14 cellular contexts compared by ENCODE assay signal in genomic region chr5:123976393-123977029, GRCh38.
DNase-seq lines count a peak whose midpoint lies in the region; ATAC-seq and TF ChIP-seq lines count a peak whose summit lies in the region.
"Had no signal": no experiment of that assay in that cellular context is flagged by ENCODE, and none has a peak within 500 bp of the region (broad histone marks: within the 10 kb centered on the region; RNA-seq: fewer than 3 reads in every experiment).

No MANE protein-coding gene starts in this region.

- no peaks in the 10 kb centered on the region for H4K20me1 ChIP-seq in GM23248 (ENCODE audit: insufficient read depth)

- in situ Hi-C loops in GM23248 (cut with MboI), result no loop called here

- H3K9ac ChIP-seq in GM23248, result no peak overlapping the region

- H3K9me3 Mint-ChIP-seq in stimulated activated memory B cell treated with anti-CD40 and anti-IgM and Interleukin-4, amounts not matched to agents 10 μg/mL and 1 μg/mL and 100 μg/mL, for 72 hours, result peaks cover 13% of the 10 kb centered on the region
- H3K9me3 Mint-ChIP-seq: activated naive CD4-positive, alpha-beta T cell treated with anti-CD3 and anti-CD28 coated beads, Interleukin-2, amount 50 U/mL, for 24 hours had no signal

- peaks cover 15% of the 10 kb centered on the region for H3K36me3 Mint-ChIP-seq in stimulated activated memory B cell treated with anti-CD40 and anti-IgM and Interleukin-4, amounts not matched to agents 10 μg/mL and 1 μg/mL and 100 μg/mL, for 72 hours
- H3K36me3 Mint-ChIP-seq: activated naive CD4-positive, alpha-beta T cell treated with anti-CD3 and anti-CD28 coated beads, Interleukin-2, amount 50 U/mL, for 24 hours; immature natural killer cell had no signal

- no peaks in the 10 kb centered on the region for H3K27me3 Mint-ChIP-seq in stimulated activated memory B cell treated with anti-CD40 and anti-IgM and Interleukin-4, amounts not matched to agents 10 μg/mL and 1 μg/mL and 100 μg/mL, for 72 hours
- H3K27me3 Mint-ChIP-seq: activated naive CD4-positive, alpha-beta T cell treated with anti-CD3 and anti-CD28 coated beads, Interleukin-2, amount 50 U/mL, for 24 hours had no signal

- no peaks in the 10 kb centered on the region for H3K36me3 ChIP-seq in GM23248 (ENCODE audit: low read depth)
- H3K36me3 ChIP-seq: stomach had no signal

- H3K4me1 Mint-ChIP-seq in stimulated activated memory B cell treated with anti-CD40 and anti-IgM and Interleukin-4, amounts not matched to agents 10 μg/mL and 1 μg/mL and 100 μg/mL, for 72 hours, result peaks cover 36% of the 10 kb centered on the region
- H3K4me1 Mint-ChIP-seq: activated naive CD4-positive, alpha-beta T cell treated with anti-CD3 and anti-CD28 coated beads, Interleukin-2, amount 50 U/mL, for 24 hours; immature natural killer cell had no signal

- H3F3A ChIP-seq in GM23248 (ENCODE audit: insufficient read depth), result no peaks in the 10 kb centered on the region

- H3K9me3 ChIP-seq in GM23248 (ENCODE audit: low read depth), result no peaks in the 10 kb centered on the region
- H3K9me3 ChIP-seq: Caco-2, stomach had no signal

- TF ChIP-seq CTCF in GM10248 (IDR thresholded peaks at IDR 0.05; ENCODE audit: control extremely low read depth, extremely low read depth, low read depth, missing control alignments), result no peak

- H3K27me3 ChIP-seq in GM23248 (replicated peaks; ENCODE audit: insufficient read depth), result peaks cover 23% of the 10 kb centered on the region
- H3K27me3 ChIP-seq: stomach had no signal

- ATAC-seq in GM19324 (IDR thresholded peaks at IDR 0.05; ENCODE audit: low FRiP score, unreplicated experiment) (peak; percentile 83), HG02759 (IDR thresholded peaks at IDR 0.05; ENCODE audit: unreplicated experiment) (peak; percentile 83), HG03565 (IDR thresholded peaks at IDR 0.05; ENCODE audit: unreplicated experiment) (peak; percentile 88)
- ATAC-seq in stimulated activated memory B cell treated with anti-CD40 and anti-IgM and Interleukin-4, amounts not matched to agents 10 μg/mL and 1 μg/mL and 100 μg/mL, for 72 hours, result peak; percentile 81

- H3K4me3 Mint-ChIP-seq in stimulated activated memory B cell treated with anti-CD40 and anti-IgM and Interleukin-4, amounts not matched to agents 10 μg/mL and 1 μg/mL and 100 μg/mL, for 72 hours, result no peak overlapping the region
- H3K4me3 Mint-ChIP-seq: activated naive CD4-positive, alpha-beta T cell treated with anti-CD3 and anti-CD28 coated beads, Interleukin-2, amount 50 U/mL, for 24 hours; immature natural killer cell had no signal

- whole genome bisulfite sequencing in GM23248 (ENCODE audit: low coverage in 1 of 2, low lambda C conversion rate in 2 of 2, missing lambda C conversion rate in 2 of 2), 2 experiments, result 71 to 79% methylated on average over 4 of the region's 4 CpGs

- H3K4me1 ChIP-seq in GM23248 (ENCODE audit: insufficient read depth), result no peaks in the 10 kb centered on the region
- H3K4me1 ChIP-seq: stomach had no signal

- POLR2A ChIA-PET in GM10248 (lab: Yijun Ruan, JAX), result no interaction called here

- H3K9me2 ChIP-seq in GM23248 (ENCODE audit: insufficient read depth), result no peaks in the 10 kb centered on the region

- no peak overlapping the region for H3K27ac ChIP-seq in GM23248
- H3K27ac ChIP-seq: stomach had no signal

- CTCF ChIA-PET in GM10248 (lab: Yijun Ruan, JAX), result interaction anchor here (1.5 kb wide), 1 partner anchor 10 kb away, joined by 5 read pairs; no protein-coding TSS in a partner anchor

- H2AFZ ChIP-seq in GM23248, result no peak overlapping the region

- H3K79me2 ChIP-seq in GM23248 (ENCODE audit: insufficient read depth), result no peaks in the 10 kb centered on the region

- DNase-seq in NCI-H446 treated with DMSO at 0.1 percent for 48 hours (lab: John Stamatoyannopoulos, UW) (no peak), GM10248 (ENCODE audit: extremely low spot score) (no peak), GM23248 (no peak)
- DNase-seq: Caco-2; cerebellar nuclear complex; immature natural killer cell; KG1; stimulated activated CD4-positive, alpha-beta T cell treated with anti-CD3 and anti-CD28 coated beads, Interleukin-4, amount 100 ng/mL, for 1 hour; stomach had no signal

- no peak overlapping the region for H3K4me3 ChIP-seq in GM23248
- H3K4me3 ChIP-seq: stomach had no signal

- no peak overlapping the region for H3K4me2 ChIP-seq in GM23248 (ENCODE audit: unreplicated experiment)

- H3K27ac Mint-ChIP-seq in stimulated activated memory B cell treated with anti-CD40 and anti-IgM and Interleukin-4, amounts not matched to agents 10 μg/mL and 1 μg/mL and 100 μg/mL, for 72 hours, result no peak overlapping the region
- H3K27ac Mint-ChIP-seq: activated naive CD4-positive, alpha-beta T cell treated with anti-CD3 and anti-CD28 coated beads, Interleukin-2, amount 50 U/mL, for 24 hours; immature natural killer cell had no signal
